ENCODE assay signal across 8 cellular contexts in genomic region chr4:8157944-8158709, GRCh38. TPM values are rescaled to one million over a fixed set of nuclear protein-coding genes. Genes with fewer than 3 reads are reported as not detected.
DNase-seq lines count a peak whose midpoint lies in the region; ATAC-seq and TF ChIP-seq lines count a peak whose summit lies in the region.

No MANE protein-coding gene starts in this region.

- TF ChIP-seq CTCF in cardiac muscle cell (IDR thresholded peaks at IDR 0.05; ENCODE audit: low read depth, low read length) (no peak), gastrocnemius medialis (IDR thresholded peaks at IDR 0.05 in 4 of 5, conservative IDR thresholded peaks at IDR 0.05 in 1 of 5) (no peak)

- peak overlapping the region; percentile 60 for H3K4me3 ChIP-seq in cardiac muscle cell
- peak overlapping the region; percentile 80 to 93 (median 90) for H3K4me3 ChIP-seq in gastrocnemius medialis

- H3K27ac ChIP-seq in cardiac muscle cell: no peak overlapping the region
- H3K27ac ChIP-seq in gastrocnemius medialis: peak overlapping the region; percentile 89 to 99 (median 92)

- TF ChIP-seq POLR2A in gastrocnemius medialis (IDR thresholded peaks at IDR 0.05): no peak

- peaks cover 55% of the 10 kb centered on the region for H3K27me3 ChIP-seq in cardiac muscle cell
- H3K27me3 ChIP-seq in gastrocnemius medialis: no peaks in the 10 kb centered on the region

- H3K4me1 Mint-ChIP-seq in T-cell: peaks cover 14 to 18% (median 17%) of the 10 kb centered on the region in 3 donors

- no peaks in the 10 kb centered on the region for H3K9me3 ChIP-seq in cardiac muscle cell (ENCODE audit: low read depth)
- H3K9me3 ChIP-seq in gastrocnemius medialis: no peaks in the 10 kb centered on the region

- H3K4me1 ChIP-seq in cardiac muscle cell (ENCODE audit: low read depth): no peaks in the 10 kb centered on the region
- H3K4me1 ChIP-seq in gastrocnemius medialis: peaks cover 44 to 49% of the 10 kb centered on the region in 2 donors

- no peaks in the 10 kb centered on the region for H3K36me3 ChIP-seq in cardiac muscle cell
- H3K36me3 ChIP-seq in gastrocnemius medialis: no peaks in the 10 kb centered on the region

- intact Hi-C loops in gastrocnemius medialis (cut with DNase I; ENCODE audit: low total_unique reads): loop anchor here (2.0 kb wide), 1 partner anchor 57 kb away; no protein-coding TSS in a partner anchor

- H3K27me3 Mint-ChIP-seq in T-cell: peaks cover 0 to 4% of the 10 kb centered on the region in 2 donors

- no peaks in the 10 kb centered on the region for H3K9me3 Mint-ChIP-seq in T-cell

- no peaks in the 10 kb centered on the region for H3K36me3 Mint-ChIP-seq in T-cell

- CTCF ChIA-PET in T-cell (lab: Charles Lee): interaction anchor here in 1 of 2 donors (0.7 kb wide), 1 partner anchor 1889 kb away, joined by 5 read pairs; the partner anchor contains the start of gene WFS1

- DNase-seq in T-cell (peak in 1 of 34 experiments; percentile 13), cardiac muscle cell (ENCODE audit: low read depth in 1 of 2, low spot score in 1 of 2) (no peak), gastrocnemius medialis (no peak), GOT3 (lab: John Stamatoyannopoulos, UW) (no peak), NCI-H1105 (lab: John Stamatoyannopoulos, UW) (no peak)

- POLR2A ChIA-PET in T-cell (lab: Charles Lee): no interaction called here

- no peak overlapping the region for H3K27ac Mint-ChIP-seq in T-cell

- H3K4me3 Mint-ChIP-seq in T-cell: peak overlapping the region; percentile 69 to 96 (median 74)

- in situ Hi-C loops in gastrocnemius medialis (cut with MboI; ENCODE audit: low sequenced_read_pairs in 4 of 4): no loop called here

- ATAC-seq in GM19455 (IDR thresholded peaks at IDR 0.05; ENCODE audit: unreplicated experiment) (peak; percentile 22), T-cell (replicated peaks in 1 of 4) (peak in 2 of 4 experiments; percentile 6 to 7), gastrocnemius medialis (peak; percentile 12 to 14), GM21529 (IDR thresholded peaks at IDR 0.05; ENCODE audit: unreplicated experiment) (no peak), HG03045 (IDR thresholded peaks at IDR 0.05; ENCODE audit: unreplicated experiment) (no peak)

RNA-seq across cellular contexts. Expression of gene ABLIM2, which starts 0.5 kb away (rescaled TPM):
- total RNA-seq in T-cell (1 to 10 TPM; 2.6 to 7.0 (median 5.5) TPM), cardiac muscle cell (5.8 and 7.4 TPM in 2 replicates), gastrocnemius medialis (100 to 1,000 TPM; 177 to 281 (median 244) TPM)
- 4.2 and 4.9 TPM in 2 replicates for polyA plus RNA-seq in cardiac muscle cell

RNA-seq across cellular contexts. Expression of gene SH3TC1, which starts 41.0 kb away (rescaled TPM):
- total RNA-seq in T-cell (100 to 1,000 TPM in 1 of 5 donors, 10 to 100 TPM in 4; 24.6 to 103 (median 40.3) TPM), cardiac muscle cell (3.8 and 4.6 TPM in 2 replicates), gastrocnemius medialis (1 to 10 TPM; 2.9 to 8.5 (median 5.8) TPM)
- polyA plus RNA-seq in cardiac muscle cell: 0.57 and 2.9 TPM in 2 replicates

Comparison
In these comparisons a context has a peak if more than half of its experiments do, and no peak if none do; other contexts are left out.
1. ATAC-seq: peak in GM19455 (single experiment) and gastrocnemius medialis (2 of 2); none in GM21529 (single experiment) and HG03045 (single experiment).
2. RNA of gene ABLIM2, which starts 0.5 kb away (total RNA-seq): 177 to 281 TPM in gastrocnemius medialis; 5.8 to 7.4 TPM in cardiac muscle cell and 2.6 to 7.0 TPM in T-cell; every median in the first group is over 10 times any median in the second.